ENCODE assay signal across 14 cellular contexts in genomic region chr7:33261585-33261984, GRCh38.
A peak's percentile ranks its signal among the peaks of the same experiment; 100 is the strongest.
DNase-seq lines count a peak whose midpoint lies in the region; ATAC-seq and TF ChIP-seq lines count a peak whose summit lies in the region.
"Had no signal": no experiment of that assay in that cellular context is flagged by ENCODE, and none has a peak within 500 bp of the region (broad histone marks: within the 10 kb centered on the region; RNA-seq: fewer than 3 reads in every experiment).

No MANE protein-coding gene starts in this region.

- H3K9ac ChIP-seq in KMS-11, result no peak overlapping the region

- no peaks in the 10 kb centered on the region for H3K36me3 ChIP-seq in KMS-11 (ENCODE audit: insufficient read depth)
- H3K36me3 ChIP-seq: cardiac muscle cell, esophagus muscularis mucosa had no signal

- H3K4me2 ChIP-seq in KMS-11, result peak overlapping the region; percentile 40

- no peaks in the 10 kb centered on the region for H3K79me2 ChIP-seq in KMS-11 (ENCODE audit: insufficient read depth, low read depth)

- no peak for TF ChIP-seq CTCF in KMS-11 (conservative IDR thresholded peaks at IDR 0.05; ENCODE audit: low read depth, low read length)

- H2AFZ ChIP-seq in KMS-11 (ENCODE audit: low read depth), result 0 out of 2 replicates have a peak overlapping the region, but pooled peaks have one; percentile 0

- DNase-seq in fibroblast of gingiva (ENCODE audit: low read depth), result peak; percentile 13
- DNase-seq in SHP77 treated with DMSO at 0.1 percent for 48 hours (lab: John Stamatoyannopoulos, UW), result no peak
- no peak for DNase-seq in T-helper 9 cell
- DNase-seq in substantia nigra (lab: John Stamatoyannopoulos, UW), result no peak
- DNase-seq: activated T-cell treated with anti-CD3 and anti-CD28 coated beads, Interleukin-2, amount 50 U/mL, for 1 hour; naive B cell; NCI-H1694 treated with DMSO at 0.1 percent for 48 hours had no signal

- H4K20me1 ChIP-seq in KMS-11 (ENCODE audit: insufficient read depth), result no peaks in the 10 kb centered on the region

- H3K4me3 ChIP-seq in KMS-11 (IDR thresholded peaks at IDR 0.05; ENCODE audit: insufficient read depth, low read depth, low read length), result no peak overlapping the region
- H3K4me3 ChIP-seq: cardiac muscle cell, esophagus muscularis mucosa had no signal

- H3K4me1 ChIP-seq in KMS-11 (ENCODE audit: low read depth, poor library complexity, severe bottlenecking), result peaks cover 26% of the 10 kb centered on the region

- ATAC-seq in GM18511 (IDR thresholded peaks at IDR 0.05; ENCODE audit: unreplicated experiment) (peak; percentile 78), GM21619 (IDR thresholded peaks at IDR 0.05; ENCODE audit: unreplicated experiment) (peak; percentile 85), HG02840 (IDR thresholded peaks at IDR 0.05; ENCODE audit: low FRiP score, unreplicated experiment) (no peak)

- H3K27ac ChIP-seq in KMS-11, result peak overlapping the region; percentile 8; the same call in 1 of the 2 replicates
- H3K27ac ChIP-seq in substantia nigra (ENCODE audit: low read depth, low read length, poor library complexity, severe bottlenecking), result no peak overlapping the region
- H3K27ac ChIP-seq: cardiac muscle cell, esophagus muscularis mucosa, HL-60 had no signal

- no peaks in the 10 kb centered on the region for H3K27me3 ChIP-seq in KMS-11 (ENCODE audit: insufficient read depth, low read depth)
- H3K27me3 ChIP-seq: cardiac muscle cell, esophagus muscularis mucosa had no signal
